In genomic region chr17:5446786-5447185, GRCh38 we compare ENCODE assay signal across 17 cellular contexts.
"Had no signal": no experiment of that assay in that cellular context is flagged by ENCODE, and none has a peak within 500 bp of the region (broad histone marks: within the 10 kb centered on the region; RNA-seq: fewer than 3 reads in every experiment).

No MANE protein-coding gene starts in this region.

- H3K27me3 Mint-ChIP-seq: activated naive CD4-positive, alpha-beta T cell treated with anti-CD3 and anti-CD28 coated beads, Interleukin-2, amount 10 ng/mL, durations not matched to agents 7 days and 5 days; naive thymus-derived CD8-positive, alpha-beta T cell had no signal

- DNase-seq: activated CD4-positive, alpha-beta T cell treated with anti-CD3 and anti-CD28 coated beads for 1 hour; activated CD4-positive, alpha-beta T cell treated with anti-CD3 and anti-CD28 coated beads, Interleukin-2, amount 50 U/mL, for 48 hours; activated naive CD4-positive, alpha-beta T cell treated with anti-CD3 and anti-CD28 coated beads, Interleukin-2, amount 10 ng/mL, durations not matched to agents 7 days and 5 days; colonic mucosa; esophagus squamous epithelium; heart left ventricle; mucosa of descending colon; naive thymus-derived CD8-positive, alpha-beta T cell; right lobe of liver; SHP77 treated with DMSO at 0.1 percent for 48 hours; stimulated activated naive CD8-positive, alpha-beta T cell treated with anti-CD3 and anti-CD28 coated beads, Interleukin-15, Interleukin-2, amounts not matched to agents 100 U/mL and 50 U/mL, for 24 hours; tibial artery had no signal

- H3K9me3 ChIP-seq: colonic mucosa, esophagus squamous epithelium, heart left ventricle, mucosa of descending colon, prostate gland, right lobe of liver, tibial artery had no signal

- H3K27me3 ChIP-seq: colonic mucosa, esophagus squamous epithelium, heart left ventricle, right lobe of liver, tibial artery had no signal

- H3K4me1 ChIP-seq: colonic mucosa, esophagus squamous epithelium, heart left ventricle, prostate gland, right lobe of liver, tibial artery had no signal

- H3K4me3 Mint-ChIP-seq: activated naive CD4-positive, alpha-beta T cell treated with anti-CD3 and anti-CD28 coated beads, Interleukin-2, amount 10 ng/mL, durations not matched to agents 7 days and 5 days; naive thymus-derived CD8-positive, alpha-beta T cell had no signal

- H3K4me3 ChIP-seq: colonic mucosa, esophagus squamous epithelium, heart left ventricle, lung, mucosa of descending colon, prostate gland, right lobe of liver, tibial artery had no signal

- H3K27ac Mint-ChIP-seq: activated naive CD4-positive, alpha-beta T cell treated with anti-CD3 and anti-CD28 coated beads, Interleukin-2, amount 10 ng/mL, durations not matched to agents 7 days and 5 days; activated T-helper 2 cell treated with anti-CD3 and anti-CD28 coated beads, Interferon-gamma antibody, Interleukin-2, Interleukin-4, amounts not matched to agents 10 μg/mL and 5 μg/mL and 100 μg/mL, durations not matched to agents 14 hours and 24 hours and 36 hours; naive thymus-derived CD8-positive, alpha-beta T cell had no signal

- H3K9me3 Mint-ChIP-seq: activated naive CD4-positive, alpha-beta T cell treated with anti-CD3 and anti-CD28 coated beads, Interleukin-2, amount 10 ng/mL, durations not matched to agents 7 days and 5 days; activated T-helper 2 cell treated with anti-CD3 and anti-CD28 coated beads, Interferon-gamma antibody, Interleukin-2, Interleukin-4, amounts not matched to agents 10 μg/mL and 5 μg/mL and 100 μg/mL, durations not matched to agents 14 hours and 24 hours and 36 hours; naive thymus-derived CD8-positive, alpha-beta T cell had no signal

- H3K4me1 Mint-ChIP-seq: activated naive CD4-positive, alpha-beta T cell treated with anti-CD3 and anti-CD28 coated beads, Interleukin-2, amount 10 ng/mL, durations not matched to agents 7 days and 5 days had no signal

- H3K27ac ChIP-seq: colonic mucosa, esophagus squamous epithelium, heart left ventricle, prostate gland, right lobe of liver, tibial artery, VCaP had no signal

- ATAC-seq: heart left ventricle; mucosa of descending colon; naive thymus-derived CD8-positive, alpha-beta T cell; right lobe of liver; SK-N-SH treated with all-trans-retinoic acid at 6 μM for 48 hours; stimulated activated naive CD8-positive, alpha-beta T cell treated with anti-CD3 and anti-CD28 coated beads, Interleukin-15, Interleukin-2, amounts not matched to agents 100 U/mL and 50 U/mL, for 24 hours had no signal
